In genomic region chr7:90709501-90710465, GRCh38 we compare ENCODE assay signal across 8 cellular contexts.
DNase-seq lines count a peak whose midpoint lies in the region; ATAC-seq and TF ChIP-seq lines count a peak whose summit lies in the region.

No MANE protein-coding gene starts in this region.

- no peak for DNase-seq in activated CD4-positive, CD25-positive, alpha-beta regulatory T cell (lab: John Stamatoyannopoulos, UW)
- DNase-seq in astrocyte of the spinal cord (ENCODE audit: low read depth, low spot score) = peak; percentile 74
- DNase-seq in central memory CD4-positive, alpha-beta T cell = no peak
- no peak for DNase-seq in activated gamma-delta T cell (lab: John Stamatoyannopoulos, UW)
- no peak for DNase-seq in AML-193 (lab: John Stamatoyannopoulos, UW)

- H3K4me3 ChIP-seq in astrocyte of the spinal cord (ENCODE audit: low read depth, low read length) (no peak overlapping the region), muscle layer of duodenum (ENCODE audit: low read depth in 1 of 2, low read length in 2 of 2) (peak overlapping the region; percentile 30 to 34)

- peak; percentile 42 to 53 for ATAC-seq in activated CD4-positive, CD25-positive, alpha-beta regulatory T cell treated with anti-CD3 and anti-CD28 coated beads, Interleukin-2, amount 50 U/mL, for 24 hours
- ATAC-seq in HG03139 (IDR thresholded peaks at IDR 0.05; ENCODE audit: unreplicated experiment) = peak; percentile 38

- in situ Hi-C loops in astrocyte of the spinal cord (cut with HindIII; ENCODE audit: low sequenced_read_pairs) = no loop called here

- no peak for TF ChIP-seq CTCF in astrocyte of the spinal cord (IDR thresholded peaks at IDR 0.05; ENCODE audit: low read depth, low read length)

- H3K27me3 ChIP-seq in muscle layer of duodenum (ENCODE audit: low read depth, low read length) = no peaks in the 10 kb centered on the region

- no peaks in the 10 kb centered on the region for H3K36me3 ChIP-seq in muscle layer of duodenum (ENCODE audit: control insufficient read depth in 1 of 2, insufficient read depth in 2 of 2, low read length in 2 of 2)

- peaks cover 0 to 34% of the 10 kb centered on the region in 2 donors for H3K4me1 ChIP-seq in muscle layer of duodenum (ENCODE audit: control insufficient read depth in 1 of 2, insufficient read depth in 2 of 2, low read length in 2 of 2)

- no peak overlapping the region for H3K27ac ChIP-seq in muscle layer of duodenum (ENCODE audit: low read length)

- no peaks in the 10 kb centered on the region for H3K9me3 ChIP-seq in muscle layer of duodenum (ENCODE audit: control insufficient read depth in 1 of 2, low read length in 2 of 2)
